In genomic region chr7:32228601-32229000, GRCh38 we compare ENCODE assay signal across 31 cellular contexts.
"Had no signal": no experiment of that assay in that cellular context is flagged by ENCODE, and none has a peak within 500 bp of the region (broad histone marks: within the 10 kb centered on the region; RNA-seq: fewer than 3 reads in every experiment).

No MANE protein-coding gene starts in this region.

- ATAC-seq: left cardiac atrium; left lobe of liver; lower lobe of right lung; natural killer cell; stimulated activated memory B cell treated with anti-CD40 and anti-IgM and Interleukin-4, amounts not matched to agents 10 μg/mL and 1 μg/mL and 100 μg/mL, for 72 hours; stimulated activated naive CD8-positive, alpha-beta T cell treated with anti-CD3 and anti-CD28 coated beads, Interleukin-15, amount 100 ng/mL, for 72 hours had no signal

- H3K9ac ChIP-seq: neural progenitor cell had no signal

- H3K4me1 Mint-ChIP-seq: immature natural killer cell; mesothelial cell of epicardium; naive B cell; natural killer cell; nephron progenitor cell; neural progenitor cell; stimulated activated memory B cell treated with anti-CD40 and anti-IgM and Interleukin-4, amounts not matched to agents 10 μg/mL and 1 μg/mL and 100 μg/mL, for 72 hours; stimulated activated naive CD8-positive, alpha-beta T cell treated with anti-CD3 and anti-CD28 coated beads, Interleukin-15, amount 100 ng/mL, for 72 hours had no signal

- DNase-seq: hippocampal formation; immature natural killer cell; kidney glomerular epithelial cell; left cardiac atrium; lower lobe of right lung; mesendoderm; naive B cell; natural killer cell; nephron progenitor cell; occipital lobe; ovary; right lobe of liver; stimulated activated CD4-positive, alpha-beta T cell treated with anti-CD3 and anti-CD28 coated beads, Interleukin-1b, Interleukin-23, amount 100 ng/mL, for 48 hours; stimulated activated CD4-positive, alpha-beta T cell treated with anti-CD3 and anti-CD28 coated beads, Interleukin-2, amount 100 ng/mL, for 48 hours; stimulated activated CD4-positive, alpha-beta T cell treated with anti-CD3 and anti-CD28 coated beads, Interleukin-4, amount 100 ng/mL, for 4 hours; stimulated activated CD8-positive, alpha-beta memory T cell treated with anti-CD3 and anti-CD28 coated beads, Interleukin-4, amount 100 ng/mL, for 48 hours; stimulated activated naive CD4-positive, alpha-beta T cell treated with Interleukin-2 at 50 U/mL for 16 hours; stimulated activated naive CD8-positive, alpha-beta T cell treated with anti-CD3 and anti-CD28 coated beads, Interleukin-15, amount 100 ng/mL, for 72 hours; testis; thyroid gland; transverse colon; uterus had no signal

- H3K4me1 ChIP-seq: lower lobe of right lung, neural progenitor cell, right atrium auricular region, right lobe of liver, testis, thyroid gland, transverse colon, uterus had no signal

- H3K27me3 Mint-ChIP-seq: stimulated activated memory B cell treated with anti-CD40 and anti-IgM and Interleukin-4, amounts not matched to agents 10 μg/mL and 1 μg/mL and 100 μg/mL, for 72 hours had no signal

- H3K4me3 ChIP-seq: lower lobe of right lung, neural progenitor cell, ovary, right atrium auricular region, right lobe of liver, smooth muscle cell, testis, thyroid gland, transverse colon, uterus had no signal

- H3K27ac ChIP-seq: lower lobe of right lung, neural progenitor cell, neutrophil, ovary, right atrium auricular region, right lobe of liver, testis, thyroid gland, transverse colon, uterus had no signal

- H3K9me3 Mint-ChIP-seq: neural progenitor cell had no signal

- H3K27ac Mint-ChIP-seq: immature natural killer cell; mesothelial cell of epicardium; naive B cell; natural killer cell; nephron progenitor cell; neural progenitor cell; progenitor cell of endocrine pancreas; stimulated activated memory B cell treated with anti-CD40 and anti-IgM and Interleukin-4, amounts not matched to agents 10 μg/mL and 1 μg/mL and 100 μg/mL, for 72 hours; stimulated activated naive CD8-positive, alpha-beta T cell treated with anti-CD3 and anti-CD28 coated beads, Interleukin-15, amount 100 ng/mL, for 72 hours had no signal

- H3K4me3 Mint-ChIP-seq: immature natural killer cell; mesothelial cell of epicardium; naive B cell; natural killer cell; nephron progenitor cell; neural progenitor cell; stimulated activated memory B cell treated with anti-CD40 and anti-IgM and Interleukin-4, amounts not matched to agents 10 μg/mL and 1 μg/mL and 100 μg/mL, for 72 hours; stimulated activated naive CD8-positive, alpha-beta T cell treated with anti-CD3 and anti-CD28 coated beads, Interleukin-15, amount 100 ng/mL, for 72 hours had no signal

- H3K9me3 ChIP-seq: neutrophil, ovary, testis, thyroid gland, transverse colon, uterus had no signal

- H3K36me3 ChIP-seq: lower lobe of right lung, neural progenitor cell, neutrophil, ovary, right atrium auricular region, right lobe of liver, thyroid gland, transverse colon, uterus had no signal

- H3K27me3 ChIP-seq: neural progenitor cell, neutrophil, ovary, right atrium auricular region, right lobe of liver, testis, thyroid gland, transverse colon, uterus had no signal

- H3K36me3 Mint-ChIP-seq: immature natural killer cell; mesothelial cell of epicardium; naive B cell; natural killer cell; neural progenitor cell; stimulated activated memory B cell treated with anti-CD40 and anti-IgM and Interleukin-4, amounts not matched to agents 10 μg/mL and 1 μg/mL and 100 μg/mL, for 72 hours had no signal

- FAIRE-seq: islet of Langerhans had no signal
